Comparison of ENCODE assay signal across 10 cellular contexts in the genomic region with DNA sequence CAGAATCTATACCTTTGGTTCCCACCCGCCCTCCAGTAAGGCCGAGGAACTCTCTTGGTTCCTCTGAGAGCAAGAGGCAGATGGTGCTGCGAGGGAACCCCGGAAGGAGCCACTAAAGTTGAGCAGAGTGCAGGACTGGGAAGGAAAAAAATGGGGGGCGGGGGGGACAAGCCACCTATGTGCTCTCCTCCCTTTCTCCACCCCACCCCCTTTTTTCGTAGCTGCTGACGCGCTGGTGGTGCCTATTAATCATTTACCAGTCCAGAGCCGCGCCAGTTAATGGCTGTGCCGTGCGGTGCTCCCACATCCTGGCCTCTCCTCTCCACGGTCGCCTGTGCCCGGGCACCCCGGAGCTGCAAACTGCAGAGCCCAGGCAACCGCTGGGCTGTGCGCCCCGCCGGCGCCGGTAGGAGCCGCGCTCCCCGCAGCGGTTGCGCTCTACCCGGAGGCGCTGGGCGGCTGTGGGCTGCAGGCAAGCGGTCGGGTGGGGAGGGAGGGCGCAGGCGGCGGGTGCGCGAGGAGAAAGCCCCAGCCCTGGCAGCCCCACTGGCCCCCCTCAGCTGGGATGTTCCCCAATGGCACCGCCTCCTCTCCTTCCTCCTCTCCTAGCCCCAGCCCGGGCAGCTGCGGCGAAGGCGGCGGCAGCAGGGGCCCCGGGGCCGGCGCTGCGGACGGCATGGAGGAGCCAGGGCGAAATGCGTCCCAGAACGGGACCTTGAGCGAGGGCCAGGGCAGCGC. TPM values are rescaled to one million over a fixed set of nuclear protein-coding genes. Genes with fewer than 3 reads are reported as not detected.
DNase-seq lines count a peak whose midpoint lies in the region; ATAC-seq, FAIRE-seq and TF ChIP-seq lines count a peak whose summit lies in the region.
"Had no signal": no experiment of that assay in that cellular context is flagged by ENCODE, and none has a peak within 500 bp of the region (broad histone marks: within the 10 kb centered on the region; RNA-seq: fewer than 3 reads in every experiment).

No MANE protein-coding gene starts in this region.

- TF ChIP-seq CTCF in choroid plexus epithelial cell (conservative IDR thresholded peaks at IDR 0.05; ENCODE audit: low read depth, low read length) (peak; percentile 28), liver (IDR thresholded peaks at IDR 0.05; ENCODE audit: low read depth, low read length, missing input control) (peak; percentile 21), type B pancreatic cell (conservative IDR thresholded peaks at IDR 0.05) (peak; percentile 51), foreskin keratinocyte (conservative IDR thresholded peaks at IDR 0.05) (no peak)

- no peak for FAIRE-seq in HTR-8/SVneo (lab: Jason Lieb, UNC)
- FAIRE-seq: GM12878 had no signal

- peaks cover 10% of the 10 kb centered on the region for H3K4me1 Mint-ChIP-seq in type B pancreatic cell (ENCODE audit: unreplicated experiment)
- peaks cover 13% of the 10 kb centered on the region for H3K4me1 Mint-ChIP-seq in activated CD4-positive, alpha-beta T cell treated with anti-CD3 and anti-CD28 coated beads, Interleukin-2, amount 10 ng/mL, durations not matched to agents 7 days and 5 days

- no peaks in the 10 kb centered on the region for H3K9me3 ChIP-seq in liver (ENCODE audit: control insufficient read depth in 4 of 4, low read length in 3 of 4)

- ATAC-seq in GM21786 (IDR thresholded peaks at IDR 0.05; ENCODE audit: unreplicated experiment) (no peak), foreskin keratinocyte (no peak)
- ATAC-seq: GM12878 had no signal

- H3K27ac ChIP-seq in ACC112 (ENCODE audit: low read depth, low read length) (peak overlapping the region; percentile 25; the same call in 1 of the 2 replicates), liver (ENCODE audit: low read depth in 1 of 2, low read length in 2 of 2) (peak overlapping the region; percentile 89 to 92), foreskin keratinocyte (no peak overlapping the region)

- H3K9ac ChIP-seq in liver (ENCODE audit: low read depth in 1 of 2, low read length in 2 of 2), result peak overlapping the region; percentile 5 to 71

- peak overlapping the region; percentile 88 for H3K4me3 Mint-ChIP-seq in type B pancreatic cell
- no peak overlapping the region for H3K4me3 Mint-ChIP-seq in activated CD4-positive, alpha-beta T cell treated with anti-CD3 and anti-CD28 coated beads, Interleukin-2, amount 10 ng/mL, durations not matched to agents 7 days and 5 days

- H3K27me3 ChIP-seq in ACC112 (ENCODE audit: insufficient read depth, low read length) (0 out of 2 replicates have a peak, but pooled peaks cover 4% of the 10 kb centered on the region), liver (ENCODE audit: control insufficient read depth in 4 of 4, insufficient read depth in 4 of 4, low read length in 3 of 4) (no peaks in the 10 kb centered on the region), foreskin keratinocyte (peaks cover 77% of the 10 kb centered on the region)

- peak overlapping the region; percentile 87 for H2AFZ ChIP-seq in ACC112 (ENCODE audit: low read length, unreplicated experiment)

- H3K27me3 Mint-ChIP-seq in type B pancreatic cell, result peaks cover 90% of the 10 kb centered on the region
- H3K27me3 Mint-ChIP-seq in activated CD4-positive, alpha-beta T cell treated with anti-CD3 and anti-CD28 coated beads, Interleukin-2, amount 10 ng/mL, durations not matched to agents 7 days and 5 days, result peaks cover 71% of the 10 kb centered on the region

- peak overlapping the region; percentile 91 for H3K4me3 ChIP-seq in ACC112 (ENCODE audit: low read depth, low read length)
- H3K4me3 ChIP-seq in choroid plexus epithelial cell (ENCODE audit: low read depth, low read length), result peak overlapping the region; percentile 28
- peak overlapping the region; percentile 64 to 72 (median 72) for H3K4me3 ChIP-seq in liver (ENCODE audit: low read depth in 1 of 3, low read length in 3 of 3)
- H3K4me3 ChIP-seq: GM12878 had no signal

- 2% methylated on average over 53 of the region's 53 CpGs for WGBS in liver

- H3K36me3 Mint-ChIP-seq in type B pancreatic cell, result peaks cover 5% of the 10 kb centered on the region
- H3K36me3 Mint-ChIP-seq in activated CD4-positive, alpha-beta T cell treated with anti-CD3 and anti-CD28 coated beads, Interleukin-2, amount 10 ng/mL, durations not matched to agents 7 days and 5 days (ENCODE audit: low read depth), result peaks cover 3% of the 10 kb centered on the region

- H3K27ac Mint-ChIP-seq in type B pancreatic cell, result peak overlapping the region; percentile 77
- H3K27ac Mint-ChIP-seq in activated CD4-positive, alpha-beta T cell treated with anti-CD3 and anti-CD28 coated beads, Interleukin-2, amount 10 ng/mL, durations not matched to agents 7 days and 5 days, result no peak overlapping the region

- H3K36me3 ChIP-seq in ACC112 (ENCODE audit: insufficient read depth, low read length) (no peaks in the 10 kb centered on the region), liver (ENCODE audit: control insufficient read depth in 4 of 4, insufficient read depth in 3 of 4, low read depth in 1 of 4, low read length in 3 of 4) (no peaks in the 10 kb centered on the region)

- POLR2A ChIA-PET in activated CD4-positive, alpha-beta T cell treated with anti-CD3 and anti-CD28 coated beads, Interleukin-2, amount 10 ng/mL, durations not matched to agents 7 days and 5 days (lab: Charles Lee), result interaction anchor here (0.6 kb wide), 1 partner anchor 657 kb away, joined by 3 read pairs; no protein-coding TSS in a partner anchor

- peaks cover 28% of the 10 kb centered on the region for H3K4me1 ChIP-seq in ACC112 (ENCODE audit: control insufficient read depth, insufficient read depth, low read length, unreplicated experiment)
- peaks cover 4 to 40% (median 26%) of the 10 kb centered on the region in 4 donors for H3K4me1 ChIP-seq in liver (ENCODE audit: control insufficient read depth in 4 of 4, insufficient read depth in 4 of 4, low read length in 3 of 4)
- H3K4me1 ChIP-seq in foreskin keratinocyte, result no peaks in the 10 kb centered on the region

- TF ChIP-seq RAD21 in liver (IDR thresholded peaks at IDR 0.05), result no peak

- CTCF ChIA-PET in activated CD4-positive, alpha-beta T cell treated with anti-CD3 and anti-CD28 coated beads, Interleukin-2, amount 10 ng/mL, durations not matched to agents 7 days and 5 days (lab: Charles Lee), result interaction anchor here (1.4 kb wide), 1 partner anchor 12 kb away, joined by 7 read pairs; no protein-coding TSS in a partner anchor

- H3K9me3 Mint-ChIP-seq in type B pancreatic cell, result no peaks in the 10 kb centered on the region
- peaks cover 2% of the 10 kb centered on the region for H3K9me3 Mint-ChIP-seq in activated CD4-positive, alpha-beta T cell treated with anti-CD3 and anti-CD28 coated beads, Interleukin-2, amount 10 ng/mL, durations not matched to agents 7 days and 5 days

- peaks cover 26% of the 10 kb centered on the region for H3K79me2 ChIP-seq in ACC112 (ENCODE audit: control insufficient read depth, insufficient read depth, low read length, unreplicated experiment)

- DNase-seq in HTR-8/SVneo (ENCODE audit: insufficient read length, low spot score) (peak; percentile 28), choroid plexus epithelial cell (ENCODE audit: low read depth) (peak; percentile 53), type B pancreatic cell (ENCODE audit: extremely low spot score, unreplicated experiment) (peak; percentile 72), foreskin keratinocyte (no peak)
- no peak for DNase-seq in activated CD4-positive, alpha-beta T cell treated with anti-CD3 and anti-CD28 coated beads, Interleukin-2, amount 10 ng/mL, durations not matched to agents 7 days and 5 days

TF ChIP-seq in liver, 16 proteins besides CTCF, POLR2A, EP300 and RAD21 (continues in another document):
- TF ChIP-seq TAF1 (conservative IDR thresholded peaks at IDR 0.05) (peak; percentile 50), NR2F2 (IDR thresholded peaks at IDR 0.05) (no peak), GABPA (IDR thresholded peaks at IDR 0.05 in 1 of 2, conservative IDR thresholded peaks at IDR 0.05 in 1 of 2) (no peak), HNF4A (conservative IDR thresholded peaks at IDR 0.05) (no peak), YY1 (IDR thresholded peaks at IDR 0.05) (peak; percentile 94), RXRA (IDR thresholded peaks at IDR 0.05) (peak in 1 of 2 donors; percentile 28), SP1 (IDR thresholded peaks at IDR 0.05) (peak; percentile 19)
- TF ChIP-seq, protein P1, sequence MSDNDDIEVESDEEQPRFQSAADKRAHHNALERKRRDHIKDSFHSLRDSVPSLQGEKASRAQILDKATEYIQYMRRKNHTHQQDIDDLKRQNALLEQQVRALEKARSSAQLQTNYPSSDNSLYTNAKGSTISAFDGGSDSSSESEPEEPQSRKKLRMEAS (IDR thresholded peaks at IDR 0.05), result no peak
- TF ChIP-seq, protein P2, sequence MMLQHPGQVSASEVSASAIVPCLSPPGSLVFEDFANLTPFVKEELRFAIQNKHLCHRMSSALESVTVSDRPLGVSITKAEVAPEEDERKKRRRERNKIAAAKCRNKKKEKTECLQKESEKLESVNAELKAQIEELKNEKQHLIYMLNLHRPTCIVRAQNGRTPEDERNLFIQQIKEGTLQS (IDR thresholded peaks at IDR 0.05), result no peak

RNA-seq across cellular contexts. Expression of a gene that starts 1.3 kb away (rescaled TPM):
- total RNA-seq in liver (1 to 10 TPM in 1 of 2 donors, under 1 TPM in 1; 0.23 to 3.2 TPM), type B pancreatic cell (ENCODE audit: low replicate concordance) (11.0 and 31.8 TPM in 2 replicates), foreskin keratinocyte (not detected in 2 replicates)
- polyA plus RNA-seq in liver (1 to 10 TPM; 2.1 to 3.6 TPM), foreskin keratinocyte (not detected in 2 replicates)
- not detected for total RNA-seq in activated CD4-positive, alpha-beta T cell treated with anti-CD3 and anti-CD28 coated beads, Interleukin-2, amount 10 ng/mL, durations not matched to agents 7 days and 5 days
- total RNA-seq: activated CD8-positive, alpha-beta memory T cell treated with anti-CD3 and anti-CD28 coated beads for 36 hours; GM12878 had no signal

RNA-seq across cellular contexts. Expression of a gene that starts 46.9 kb away (rescaled TPM):
- total RNA-seq in liver (1 to 10 TPM; 6.4 to 7.3 TPM), type B pancreatic cell (ENCODE audit: low replicate concordance) (0.34 and 0.62 TPM in 2 replicates), foreskin keratinocyte (not detected in 2 replicates)
- polyA plus RNA-seq in liver (1 to 10 TPM; 7.0 to 7.2 TPM), foreskin keratinocyte (not detected in 2 replicates)
- total RNA-seq in activated CD4-positive, alpha-beta T cell treated with anti-CD3 and anti-CD28 coated beads, Interleukin-2, amount 10 ng/mL, durations not matched to agents 7 days and 5 days, result not detected
- total RNA-seq: activated CD8-positive, alpha-beta memory T cell treated with anti-CD3 and anti-CD28 coated beads for 36 hours; GM12878 had no signal
- polyA plus RNA-seq: GM12878 had no signal

Comparison
In these comparisons a context has a peak if more than half of its experiments do, and no peak if none do; other contexts are left out.
1. H3K4me3 ChIP-seq: peak in every context shown above with its lines; median percentile 91 in ACC112; 72 in liver; 28 in choroid plexus epithelial cell.
2. DNase-seq: peak in HTR-8/SVneo (single experiment), choroid plexus epithelial cell (single experiment) and type B pancreatic cell (single experiment); none in foreskin keratinocyte (0 of 2) and activated CD4-positive, alpha-beta T cell treated with anti-CD3 and anti-CD28 coated beads, Interleukin-2, amount 10 ng/mL, durations not matched to agents 7 days and 5 days (single experiment).